In the genomic region with DNA sequence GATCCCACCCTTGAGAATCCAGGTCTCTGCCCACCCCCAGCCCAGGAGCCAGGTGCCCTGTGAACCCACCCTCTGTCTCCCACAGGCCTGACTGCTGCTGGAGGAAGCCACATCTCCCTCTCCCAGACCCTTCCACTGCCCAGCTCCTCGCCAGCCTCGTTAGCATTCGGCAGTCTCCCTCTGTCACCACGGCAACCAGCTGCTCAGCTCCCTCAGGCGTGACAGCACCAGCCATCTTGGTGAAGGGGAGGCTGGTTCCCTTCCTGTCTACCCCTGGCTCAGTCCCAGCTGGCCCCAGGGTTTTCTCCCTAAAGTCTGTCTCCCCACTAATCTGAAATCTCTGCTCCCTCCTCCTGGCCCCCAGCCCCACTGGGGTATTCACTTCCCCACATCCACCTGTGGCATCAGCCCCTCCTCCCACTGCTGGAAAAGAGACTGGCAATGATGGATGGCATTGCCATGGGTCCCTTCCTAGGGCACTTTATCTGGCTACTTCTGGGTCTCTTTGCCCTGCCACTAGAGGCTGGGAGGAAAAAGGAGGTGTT, we compare ENCODE assay signal across 11 cellular contexts. TPM values are rescaled to one million over a fixed set of nuclear protein-coding genes. Genes with fewer than 3 reads are reported as not detected.
DNase-seq lines count a peak whose midpoint lies in the region; TF ChIP-seq lines count a peak whose summit lies in the region.
"Had no signal": no experiment of that assay in that cellular context is flagged by ENCODE, and none has a peak within 500 bp of the region (broad histone marks: within the 10 kb centered on the region; RNA-seq: fewer than 3 reads in every experiment).

No MANE protein-coding gene starts in this region.

- H3K4me3 Mint-ChIP-seq in type B pancreatic cell, result no peak overlapping the region
- H3K4me3 Mint-ChIP-seq: dendritic cell treated with granulocyte-macrophage colony-stimulating factor and Interleukin-4, amounts not matched to agents 40 ng/mL and 50 ng/mL, for 4 days; HFFc6 had no signal

- H3K36me3 Mint-ChIP-seq in type B pancreatic cell, result no peaks in the 10 kb centered on the region
- H3K36me3 Mint-ChIP-seq: IgD-negative memory B cell had no signal

- no peaks in the 10 kb centered on the region for H3K9me3 Mint-ChIP-seq in type B pancreatic cell
- H3K9me3 Mint-ChIP-seq: dendritic cell treated with granulocyte-macrophage colony-stimulating factor and Interleukin-4, amounts not matched to agents 40 ng/mL and 50 ng/mL, for 4 days; HFFc6; IgD-negative memory B cell had no signal

- H3K27me3 Mint-ChIP-seq in type B pancreatic cell, result peaks cover 86% of the 10 kb centered on the region

- DNase-seq in NCI-H82 (lab: John Stamatoyannopoulos, UW) (peak; percentile 60), NCI-H82 treated with DMSO at 0.1 percent for 48 hours (lab: John Stamatoyannopoulos, UW; ENCODE audit: unreplicated experiment) (no peak), NCI-H510A (lab: John Stamatoyannopoulos, UW) (peak; percentile 14), glomerular visceral epithelial cell (ENCODE audit: extremely low spot score) (peak; percentile 59), type B pancreatic cell (ENCODE audit: extremely low spot score, unreplicated experiment) (no peak), DMS114 treated with DMSO at 0.1 percent for 48 hours (lab: John Stamatoyannopoulos, UW; ENCODE audit: unreplicated experiment) (no peak), LoVo (ENCODE audit: low spot score) (no peak)
- DNase-seq in activated effector memory CD4-positive, alpha-beta T cell treated with Interleukin-2 at 50 U/mL for 16 hours, result no peak
- DNase-seq: HFFc6 had no signal

- no peak for TF ChIP-seq CTCF in type B pancreatic cell (conservative IDR thresholded peaks at IDR 0.05)

- H3K27ac Mint-ChIP-seq in type B pancreatic cell, result peak overlapping the region; percentile 55
- H3K27ac Mint-ChIP-seq: dendritic cell treated with granulocyte-macrophage colony-stimulating factor and Interleukin-4, amounts not matched to agents 40 ng/mL and 50 ng/mL, for 4 days; HFFc6 had no signal

- H3K4me1 Mint-ChIP-seq in type B pancreatic cell (ENCODE audit: unreplicated experiment), result peaks cover 6% of the 10 kb centered on the region

RNA-seq across cellular contexts. Expression of a gene that starts 28.1 kb away (rescaled TPM):
- 12.7 and 22.1 TPM in 2 replicates for total RNA-seq in type B pancreatic cell (ENCODE audit: low replicate concordance)

RNA-seq across cellular contexts. Expression of a gene that starts 49.0 kb away (rescaled TPM):
- total RNA-seq in type B pancreatic cell (ENCODE audit: low replicate concordance), result 3.0 and 11.7 TPM in 2 replicates

Comparison
In these comparisons a context has a peak if more than half of its experiments do, and no peak if none do; other contexts are left out.
1. DNase-seq: peak in NCI-H82 (single experiment), NCI-H510A (single experiment) and glomerular visceral epithelial cell (single experiment); none in NCI-H82 treated with DMSO at 0.1 percent for 48 hours (single experiment), type B pancreatic cell (single experiment), DMS114 treated with DMSO at 0.1 percent for 48 hours (single experiment), LoVo (single experiment) and activated effector memory CD4-positive, alpha-beta T cell treated with Interleukin-2 at 50 U/mL for 16 hours (single experiment).